17 cellular contexts compared by ENCODE assay signal in the genomic region with DNA sequence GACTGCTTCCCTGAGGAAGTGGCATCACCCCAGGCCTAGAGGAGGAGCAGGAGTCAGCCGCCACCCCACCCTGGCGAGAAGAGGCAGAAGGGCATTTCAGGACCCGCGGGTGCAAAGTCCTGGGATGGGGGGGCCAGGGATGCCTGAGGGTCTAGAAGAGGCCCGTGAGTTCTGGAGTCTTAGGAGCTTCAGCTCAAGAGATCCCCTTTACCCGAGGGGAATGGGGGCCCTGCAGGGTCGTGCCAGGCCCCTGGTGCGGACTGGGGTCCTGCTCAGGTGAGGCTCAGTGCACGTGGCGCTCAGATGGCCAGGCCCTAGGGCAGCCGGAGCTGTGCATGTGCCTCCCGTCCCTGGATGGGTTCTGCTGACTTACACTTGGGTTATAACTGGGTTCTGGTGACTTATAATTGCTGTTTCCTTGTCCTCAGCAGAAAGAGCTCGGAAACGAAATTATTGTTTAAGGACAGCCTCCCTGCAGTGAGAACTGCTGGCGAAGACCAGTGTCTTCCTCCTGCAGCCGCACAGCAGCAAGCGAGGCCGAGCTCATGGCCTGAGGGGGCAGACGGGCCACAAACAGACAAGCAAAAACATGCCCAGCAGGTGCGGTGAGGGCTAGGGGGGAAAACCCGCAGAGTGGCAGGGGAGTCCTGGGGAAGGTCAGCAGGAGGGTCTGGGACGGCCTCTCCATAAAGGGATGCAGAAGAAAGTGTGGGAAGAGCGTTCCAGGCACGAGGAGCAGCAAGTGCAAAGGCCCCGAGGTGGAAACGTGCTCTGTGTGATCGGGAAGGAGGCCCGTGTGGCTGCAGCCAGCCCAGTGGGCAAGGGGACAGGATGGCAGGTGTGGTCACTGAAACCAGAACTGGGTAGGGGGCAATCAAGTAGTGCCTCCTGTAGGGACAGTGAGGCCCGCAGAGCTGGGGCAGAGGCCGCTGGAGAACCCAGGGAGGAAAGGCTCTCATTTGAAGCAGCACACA. TPM values are rescaled to one million over a fixed set of nuclear protein-coding genes. Genes with fewer than 3 reads are reported as not detected.
DNase-seq lines count a peak whose midpoint lies in the region; ATAC-seq and TF ChIP-seq lines count a peak whose summit lies in the region.
"Had no signal": no experiment of that assay in that cellular context is flagged by ENCODE, and none has a peak within 500 bp of the region (broad histone marks: within the 10 kb centered on the region; RNA-seq: fewer than 3 reads in every experiment).

No MANE protein-coding gene starts in this region.

- no peaks in the 10 kb centered on the region for H3K27me3 Mint-ChIP-seq in chondrocyte (ENCODE audit: low read depth)
- peaks cover 28% of the 10 kb centered on the region for H3K27me3 Mint-ChIP-seq in nephron progenitor cell (ENCODE audit: low read depth, poor library complexity)

- H3K9me3 Mint-ChIP-seq in chondrocyte (ENCODE audit: low read depth), result peaks cover 4% of the 10 kb centered on the region
- H3K9me3 Mint-ChIP-seq in nephron progenitor cell, result no peaks in the 10 kb centered on the region
- H3K9me3 Mint-ChIP-seq: CD8-positive, alpha-beta T cell had no signal

- no peak for ATAC-seq in GM18909 (IDR thresholded peaks at IDR 0.05; ENCODE audit: poor library complexity, unreplicated experiment)
- ATAC-seq: A549; CD8-positive, alpha-beta T cell had no signal

- no peaks in the 10 kb centered on the region for H3K36me3 Mint-ChIP-seq in chondrocyte (ENCODE audit: low read depth)
- H3K36me3 Mint-ChIP-seq in nephron progenitor cell (ENCODE audit: low read depth), result no peaks in the 10 kb centered on the region
- H3K36me3 Mint-ChIP-seq: CD8-positive, alpha-beta T cell had no signal

- H3K27ac Mint-ChIP-seq in chondrocyte (ENCODE audit: unreplicated experiment) (no peak overlapping the region), nephron progenitor cell (peak overlapping the region; percentile 36)
- H3K27ac Mint-ChIP-seq: CD8-positive, alpha-beta T cell had no signal

- TF ChIP-seq CTCF in chondrocyte (IDR thresholded peaks at IDR 0.05) (no peak), nephron progenitor cell (IDR thresholded peaks at IDR 0.05) (no peak)

- H3K4me3 Mint-ChIP-seq in chondrocyte (ENCODE audit: unreplicated experiment) (no peak overlapping the region), nephron progenitor cell (no peak overlapping the region)
- H3K4me3 Mint-ChIP-seq: CD8-positive, alpha-beta T cell had no signal

- DNase-seq in ELF-1 (ENCODE audit: low read depth, low spot score) (peak; percentile 66), NCI-H146 (lab: John Stamatoyannopoulos, UW) (peak; percentile 82), chondrocyte (ENCODE audit: low spot score) (peak; percentile 66), nephron progenitor cell (no peak), COLO829 (ENCODE audit: low spot score) (no peak), NCI-H226 (no peak)
- DNase-seq: CD8-positive, alpha-beta T cell; DMS79; GM23248; KG1; NCI-H1105 treated with DMSO at 0.1 percent for 48 hours; NCI-H1930; NCI-H526; Right ventricle myocardium superior had no signal

- peaks cover 8% of the 10 kb centered on the region for H3K4me1 Mint-ChIP-seq in chondrocyte (ENCODE audit: low read depth)
- peaks cover 34% of the 10 kb centered on the region for H3K4me1 Mint-ChIP-seq in nephron progenitor cell

RNA-seq across cellular contexts. Expression of a gene that starts 16.6 kb away (rescaled TPM):
- 0.95 to 7.3 TPM (median 1.2 TPM) in 3 replicates for total RNA-seq in chondrocyte
- total RNA-seq: GM23248 had no signal

RNA-seq across cellular contexts. Expression of a gene that starts 53.3 kb away (rescaled TPM):
- total RNA-seq in chondrocyte, result 6.8 to 81.5 TPM (median 8.3 TPM) in 3 replicates
- total RNA-seq: CD8-positive, alpha-beta T cell; OCI-LY7 had no signal

Comparison
In these comparisons a context has a peak if more than half of its experiments do, and no peak if none do; other contexts are left out.
1. DNase-seq: peak in ELF-1 (single experiment), NCI-H146 (single experiment) and chondrocyte (single experiment); none in nephron progenitor cell (single experiment), COLO829 (single experiment) and NCI-H226 (single experiment).